17 cellular contexts compared by ENCODE assay signal in the genomic region with DNA sequence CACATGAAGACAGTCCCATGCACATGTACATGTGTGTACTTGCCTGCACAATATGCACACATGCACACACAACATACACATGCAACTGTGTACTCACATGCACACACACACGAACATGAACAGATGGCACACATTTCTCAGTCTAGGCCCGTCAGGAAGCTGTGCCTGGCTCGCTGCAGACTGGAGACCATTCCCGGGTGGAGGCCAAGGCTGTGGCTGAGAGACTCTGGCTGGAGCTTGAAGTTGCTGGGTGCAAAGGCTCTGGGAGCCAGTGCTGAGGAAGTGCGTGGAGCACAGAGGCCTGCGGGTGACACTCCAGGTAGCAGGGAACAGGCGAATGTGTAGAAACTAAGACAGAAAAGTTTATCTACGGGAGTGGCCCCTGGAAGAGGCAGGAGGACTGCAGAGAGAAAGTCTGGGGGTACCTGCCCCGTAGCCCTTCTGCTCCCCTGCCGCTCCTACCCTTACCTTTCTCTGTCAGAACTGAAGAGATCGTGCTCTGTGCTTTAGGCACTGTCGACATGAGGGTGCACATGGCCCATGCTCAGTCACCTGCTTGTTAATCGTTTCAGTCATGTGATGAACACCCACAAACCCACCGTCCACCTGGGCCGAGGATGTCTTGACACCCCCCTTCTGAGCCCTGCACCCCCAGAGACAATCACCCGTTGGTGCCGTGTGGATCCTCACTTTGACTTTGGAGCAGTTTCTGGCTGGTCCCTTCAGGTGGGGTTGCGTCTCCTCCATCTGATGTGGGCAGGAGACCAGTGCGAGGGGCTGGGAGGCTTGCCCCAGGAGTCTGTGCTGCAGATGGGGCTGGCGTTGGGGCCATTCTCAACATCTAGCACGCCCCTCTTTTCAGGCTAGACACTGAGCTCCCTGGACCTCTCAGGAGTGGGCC.
DNase-seq lines count a peak whose midpoint lies in the region; ATAC-seq, FAIRE-seq and TF ChIP-seq lines count a peak whose summit lies in the region.
"Had no signal": no experiment of that assay in that cellular context is flagged by ENCODE, and none has a peak within 500 bp of the region (broad histone marks: within the 10 kb centered on the region; RNA-seq: fewer than 3 reads in every experiment).

No MANE protein-coding gene starts in this region.

- POLR2A ChIA-PET in H1 (lab: Charles Lee; ENCODE audit: partially characterized antibody), result no interaction called here
- POLR2A ChIA-PET in activated CD8-positive, alpha-beta T cell treated with anti-CD3 and anti-CD28 coated beads, Interleukin-2, amount 10 ng/mL, durations not matched to agents 7 days and 5 days (lab: Charles Lee), result no interaction called here

- H3K4me1 ChIP-seq in H1 (replicated peaks in 1 of 4; ENCODE audit: control insufficient read depth in 3 of 4, insufficient read depth in 4 of 4, low read length in 3 of 4) (no peaks in the 10 kb centered on the region; a peak in 1 of 7 replicates), neuronal stem cell (ENCODE audit: control insufficient read depth in 2 of 2, insufficient read depth in 1 of 2, low read depth in 1 of 2, low read length in 2 of 2) (peaks cover 0 to 6% of the 10 kb centered on the region in 2 donors)

- no peaks in the 10 kb centered on the region for H3K9me3 Mint-ChIP-seq in activated naive CD8-positive, alpha-beta T cell (ENCODE audit: low read depth)
- no peaks in the 10 kb centered on the region for H3K9me3 Mint-ChIP-seq in activated naive CD8-positive, alpha-beta T cell treated with anti-CD3 and anti-CD28 coated beads for 36 hours
- no peaks in the 10 kb centered on the region for H3K9me3 Mint-ChIP-seq in activated CD8-positive, alpha-beta T cell treated with anti-CD3 and anti-CD28 coated beads, Interleukin-2, amount 10 ng/mL, durations not matched to agents 7 days and 5 days (ENCODE audit: insufficient read depth)
- H3K9me3 Mint-ChIP-seq: HFFc6 had no signal

- H3K23ac ChIP-seq in H1 (ENCODE audit: insufficient read length) (no peak overlapping the region), neuronal stem cell (ENCODE audit: low read depth, low read length, poor library complexity) (peak overlapping the region; percentile 3)

- H2AFZ ChIP-seq in H1 (ENCODE audit: low read length) (no peak overlapping the region), neuronal stem cell (ENCODE audit: low read length) (no peak overlapping the region)
- H2AFZ ChIP-seq: PC-9 had no signal

- H3K4ac ChIP-seq in H1 (replicated peaks; ENCODE audit: insufficient read length, low read depth, low read length) (peak overlapping the region; percentile 44), neuronal stem cell (ENCODE audit: low read length) (peak overlapping the region; percentile 19)

- peak overlapping the region; percentile 53 for H3K4me3 Mint-ChIP-seq in activated naive CD8-positive, alpha-beta T cell
- H3K4me3 Mint-ChIP-seq in activated naive CD8-positive, alpha-beta T cell treated with anti-CD3 and anti-CD28 coated beads for 36 hours, result no peak overlapping the region
- no peak overlapping the region for H3K4me3 Mint-ChIP-seq in activated CD8-positive, alpha-beta T cell treated with anti-CD3 and anti-CD28 coated beads, Interleukin-2, amount 10 ng/mL, durations not matched to agents 7 days and 5 days
- H3K4me3 Mint-ChIP-seq: HFFc6 had no signal

- TF ChIP-seq POLR2A in H1 (IDR thresholded peaks at IDR 0.05; ENCODE audit: control extremely low read depth in 1 of 2, low read depth in 2 of 2, low read length in 2 of 2), result no peak

- H4K91ac ChIP-seq in H1 (replicated peaks; ENCODE audit: insufficient read length, low read length), result no peak overlapping the region
- H4K91ac ChIP-seq in neuronal stem cell (ENCODE audit: low read depth, low read length, poor library complexity), result no peak overlapping the region

- H3K79me2 ChIP-seq in H1 (ENCODE audit: control insufficient read depth in 1 of 2, insufficient read depth in 2 of 2, low read length in 2 of 2), result no peaks in the 10 kb centered on the region

- no peak for ATAC-seq in activated CD8-positive, alpha-beta T cell treated with anti-CD3 and anti-CD28 coated beads, Interleukin-2, amount 10 ng/mL, durations not matched to agents 7 days and 5 days

- H2BK15ac ChIP-seq in H1 (ENCODE audit: low read length) (0 out of 2 replicates have a peak overlapping the region, but pooled peaks have one; percentile 24), neuronal stem cell (ENCODE audit: low read length) (no peak overlapping the region)

- no peaks in the 10 kb centered on the region for H3K27me3 ChIP-seq in H1 (replicated peaks in 1 of 4; ENCODE audit: control insufficient read depth in 3 of 4, extremely low read depth in 1 of 4, insufficient read depth in 3 of 4, low read length in 3 of 4)
- H3K27me3 ChIP-seq in neuronal stem cell (ENCODE audit: control insufficient read depth in 3 of 3, insufficient read depth in 3 of 3, low read depth in 1 of 3, low read length in 3 of 3), result peaks cover 0 to 9% (median 0%) of the 10 kb centered on the region in 3 experiments

- no peak overlapping the region for H3K9ac ChIP-seq in H1 (replicated peaks in 1 of 4; ENCODE audit: extremely low read depth in 1 of 4, low read depth in 3 of 4, low read length in 3 of 4)
- peak overlapping the region; percentile 1 for H3K9ac ChIP-seq in neuronal stem cell (ENCODE audit: low read depth, low read length, poor library complexity)

- TF ChIP-seq EP300 in H1 (IDR thresholded peaks at IDR 0.05; ENCODE audit: borderline replicate concordance in 1 of 2, low read depth in 2 of 2, low read length in 2 of 2), result no peak

- H2BK120ac ChIP-seq in H1 (replicated peaks; ENCODE audit: low read depth, low read length) (no peak overlapping the region), neuronal stem cell (ENCODE audit: low read depth, low read length) (no peak overlapping the region)

- H3K56ac ChIP-seq in H1 (replicated peaks; ENCODE audit: insufficient read length, low read depth, low read length), result no peak overlapping the region

- no peaks in the 10 kb centered on the region for H3K36me3 Mint-ChIP-seq in activated naive CD8-positive, alpha-beta T cell
- H3K36me3 Mint-ChIP-seq in activated naive CD8-positive, alpha-beta T cell treated with anti-CD3 and anti-CD28 coated beads for 36 hours, result no peaks in the 10 kb centered on the region
- H3K36me3 Mint-ChIP-seq in activated CD8-positive, alpha-beta T cell treated with anti-CD3 and anti-CD28 coated beads, Interleukin-2, amount 10 ng/mL, durations not matched to agents 7 days and 5 days (ENCODE audit: low read depth), result no peaks in the 10 kb centered on the region

- no peak overlapping the region for H3K27ac Mint-ChIP-seq in activated naive CD8-positive, alpha-beta T cell
- H3K27ac Mint-ChIP-seq in activated naive CD8-positive, alpha-beta T cell treated with anti-CD3 and anti-CD28 coated beads for 36 hours, result no peak overlapping the region
- no peak overlapping the region for H3K27ac Mint-ChIP-seq in activated CD8-positive, alpha-beta T cell treated with anti-CD3 and anti-CD28 coated beads, Interleukin-2, amount 10 ng/mL, durations not matched to agents 7 days and 5 days
- H3K27ac Mint-ChIP-seq: HFFc6 had no signal

- H3K4me3 ChIP-seq in H1 (ENCODE audit: extremely low read depth in 1 of 4, insufficient read depth in 2 of 4, low read depth in 3 of 4, low read length in 4 of 4) (no peak overlapping the region), neuronal stem cell (ENCODE audit: low read length in 2 of 2) (peak overlapping the region in 1 of 2 donors; percentile 62)
- H3K4me3 ChIP-seq: PC-9 had no signal

- H2BK12ac ChIP-seq in H1 (ENCODE audit: low read depth, low read length), result 0 out of 2 replicates have a peak overlapping the region, but pooled peaks have one; percentile 2
- no peak overlapping the region for H2BK12ac ChIP-seq in neuronal stem cell (ENCODE audit: low read length)

- no peak overlapping the region for H4K8ac ChIP-seq in H1 (ENCODE audit: extremely low read depth, insufficient read depth, low read length)
- no peak overlapping the region for H4K8ac ChIP-seq in neuronal stem cell (ENCODE audit: low read depth, low read length)

- no peaks in the 10 kb centered on the region for H3K23me2 ChIP-seq in H1 (ENCODE audit: low read depth, low read length)

- no peaks in the 10 kb centered on the region for H3K79me1 ChIP-seq in H1 (ENCODE audit: low read depth, low read length)
- no peaks in the 10 kb centered on the region for H3K79me1 ChIP-seq in neuronal stem cell (ENCODE audit: low read depth, low read length)

- no peak overlapping the region for H3K18ac ChIP-seq in H1 (ENCODE audit: extremely low read depth, low read length)
- H3K18ac ChIP-seq in neuronal stem cell (ENCODE audit: low read length), result peak overlapping the region; percentile 48

- no peak overlapping the region for H4K5ac ChIP-seq in H1 (ENCODE audit: insufficient read length, low read depth, low read length)

- peaks cover 28% of the 10 kb centered on the region for H3K4me1 Mint-ChIP-seq in activated naive CD8-positive, alpha-beta T cell (ENCODE audit: low read depth)
- peaks cover 10% of the 10 kb centered on the region for H3K4me1 Mint-ChIP-seq in activated naive CD8-positive, alpha-beta T cell treated with anti-CD3 and anti-CD28 coated beads for 36 hours
- H3K4me1 Mint-ChIP-seq in activated CD8-positive, alpha-beta T cell treated with anti-CD3 and anti-CD28 coated beads, Interleukin-2, amount 10 ng/mL, durations not matched to agents 7 days and 5 days (ENCODE audit: low read depth), result peaks cover 26% of the 10 kb centered on the region

- CTCF ChIA-PET in H1 (lab: Charles Lee; ENCODE audit: partially characterized antibody), result interaction anchor here (0.5 to 4.3 kb wide), 7 partner anchors 17 to 731 kb away, joined by 3 to 11 read pairs (median 3); no protein-coding TSS in a partner anchor
- CTCF ChIA-PET in activated CD8-positive, alpha-beta T cell treated with anti-CD3 and anti-CD28 coated beads, Interleukin-2, amount 10 ng/mL, durations not matched to agents 7 days and 5 days (lab: Charles Lee), result no interaction called here

- no peak for FAIRE-seq in H1 (lab: Jason Lieb, UNC)
- FAIRE-seq: H54 had no signal

- H3K9me3 ChIP-seq in H1 (ENCODE audit: insufficient read depth in 2 of 2, low read depth in 1 of 2, low read length in 1 of 2) (no peaks in the 10 kb centered on the region), neuronal stem cell (replicated peaks in 1 of 2; ENCODE audit: control insufficient read depth in 2 of 2, insufficient read depth in 1 of 2, low read depth in 1 of 2, low read length in 2 of 2) (no peaks in the 10 kb centered on the region)

- H3K36me3 ChIP-seq in H1 (ENCODE audit: control insufficient read depth in 2 of 4, insufficient read depth in 4 of 4, low read length in 3 of 4), result no peaks in the 10 kb centered on the region
- no peaks in the 10 kb centered on the region for H3K36me3 ChIP-seq in neuronal stem cell (replicated peaks in 1 of 2; ENCODE audit: control insufficient read depth in 2 of 2, insufficient read depth in 2 of 2, low read length in 2 of 2)

- H3K27me3 Mint-ChIP-seq in activated naive CD8-positive, alpha-beta T cell, result no peaks in the 10 kb centered on the region
- no peaks in the 10 kb centered on the region for H3K27me3 Mint-ChIP-seq in activated naive CD8-positive, alpha-beta T cell treated with anti-CD3 and anti-CD28 coated beads for 36 hours
- no peaks in the 10 kb centered on the region for H3K27me3 Mint-ChIP-seq in activated CD8-positive, alpha-beta T cell treated with anti-CD3 and anti-CD28 coated beads, Interleukin-2, amount 10 ng/mL, durations not matched to agents 7 days and 5 days (ENCODE audit: low read depth)

- H3K4me2 ChIP-seq in H1 (ENCODE audit: insufficient read depth in 1 of 2, low read depth in 2 of 2, low read length in 2 of 2), result no peak overlapping the region
- no peak overlapping the region for H3K4me2 ChIP-seq in neuronal stem cell (ENCODE audit: insufficient read depth, low read length, poor library complexity, severe bottlenecking)
- H3K4me2 ChIP-seq: PC-9 had no signal

- H2BK5ac ChIP-seq in H1 (ENCODE audit: low read depth, low read length) (no peak overlapping the region; the same call in 1 of the 2 replicates), neuronal stem cell (ENCODE audit: low read length) (no peak overlapping the region)

- H2AK5ac ChIP-seq in H1 (ENCODE audit: low read depth, low read length) (0 out of 2 replicates have a peak overlapping the region, but pooled peaks have one; percentile 60), neuronal stem cell (ENCODE audit: low read depth, low read length) (peak overlapping the region; percentile 29)

- no peak for TF ChIP-seq RAD21 in H1 (IDR thresholded peaks at IDR 0.05 in 1 of 2, conservative IDR thresholded peaks at IDR 0.05 in 1 of 2; ENCODE audit: low read depth in 2 of 2, low read length in 2 of 2)

- H3K27ac ChIP-seq in H1 (ENCODE audit: low read depth, low read length) (no peak overlapping the region), neuronal stem cell (replicated peaks; ENCODE audit: low read length) (no peak overlapping the region)
- H3K27ac ChIP-seq: PC-9 had no signal

- H3K14ac ChIP-seq in H1 (ENCODE audit: insufficient read length) (no peak overlapping the region), neuronal stem cell (ENCODE audit: low read length) (no peak overlapping the region)

- H4K20me1 ChIP-seq in H1 (replicated peaks in 1 of 2; ENCODE audit: control insufficient read depth in 1 of 2, insufficient read depth in 2 of 2, low read length in 2 of 2), result no peaks in the 10 kb centered on the region

- H2BK20ac ChIP-seq in H1 (ENCODE audit: low read length), result no peak overlapping the region

- DNase-seq in activated naive CD8-positive, alpha-beta T cell treated with anti-CD3 and anti-CD28 coated beads for 36 hours, result no peak
- DNase-seq in H1 (ENCODE audit: low read depth in 1 of 2, low spot score in 2 of 2) (no peak), neuronal stem cell (ENCODE audit: low spot score) (no peak), ureter (ENCODE audit: low spot score) (peak; percentile 26), NCI-H526 (lab: John Stamatoyannopoulos, UW) (no peak), cerebellar nuclear complex (lab: John Stamatoyannopoulos, UW) (no peak)
- DNase-seq in activated CD8-positive, alpha-beta T cell treated with anti-CD3 and anti-CD28 coated beads, Interleukin-2, amount 10 ng/mL, durations not matched to agents 7 days and 5 days, result no peak
- DNase-seq: C1 segment of cervical spinal cord, EL, HFFc6, KG1, NCI-H1436, NCI-H2081, NCI-H774 had no signal

- 88% methylated on average over 21 of the region's 21 CpGs; no CpG with 5 or more reads in 1 of the 2 experiments for WGBS in H1 (ENCODE audit: extremely low coverage in 1 of 2, insufficient coverage in 1 of 2, insufficient read length in 1 of 2, insufficient replicate concordance in 2 of 2, low coverage in 1 of 2, low lambda C conversion rate in 2 of 2, missing lambda C conversion rate in 1 of 2), 2 experiments
- WGBS in neuronal stem cell (ENCODE audit: extremely low coverage in 2 of 2, insufficient read length in 2 of 2, insufficient replicate concordance in 1 of 2), 2 donors, result no CpG with 5 or more reads among the region's 21 CpGs

- TF ChIP-seq CTCF in H1 (IDR thresholded peaks at IDR 0.05; ENCODE audit: control extremely low read depth in 1 of 3, insufficient read depth in 1 of 3, low read depth in 1 of 3, low read length in 3 of 3), result no peak
